In genomic region chr10:42638053-42638820, GRCh38 we compare ENCODE assay signal across 8 cellular contexts. TPM values are rescaled to one million over a fixed set of nuclear protein-coding genes. Genes with fewer than 3 reads are reported as not detected.
DNase-seq lines count a peak whose midpoint lies in the region; ATAC-seq and TF ChIP-seq lines count a peak whose summit lies in the region.

Gene ZNF33B (minus strand): TSS chr10:42638570. CDS start chr10:42636928, 1,642 bp downstream.

- under 1% methylated on average over 62 of the region's 62 CpGs for WGBS in thymus

- H3K4me1 Mint-ChIP-seq in activated naive CD8-positive, alpha-beta T cell (ENCODE audit: low read depth), result peaks cover 36% of the 10 kb centered on the region
- peaks cover 20% of the 10 kb centered on the region for H3K4me1 Mint-ChIP-seq in osteocyte (ENCODE audit: unreplicated experiment)

- DNase-seq in GM12864 (ENCODE audit: low read depth) (peak; percentile 94), NCI-H1105 treated with DMSO at 0.1 percent for 48 hours (lab: John Stamatoyannopoulos, UW) (peak; percentile 83), SKM-1 treated with dmso at 0.1 percent for 144 hours (lab: John Stamatoyannopoulos, UW; ENCODE audit: unreplicated experiment) (peak; percentile 88), head of caudate nucleus (peak; percentile 80 to 96 (median 92)), osteocyte (ENCODE audit: extremely low spot score, unreplicated experiment) (peak; percentile 96)

- peak within 1 kb of the TSS; percentile 97 for H3K27ac Mint-ChIP-seq in activated naive CD8-positive, alpha-beta T cell
- H3K27ac Mint-ChIP-seq in osteocyte (ENCODE audit: unreplicated experiment), result peak within 1 kb of the TSS; percentile 93

- H3K4me3 Mint-ChIP-seq in activated naive CD8-positive, alpha-beta T cell, result peak within 1 kb of the TSS; percentile 96
- H3K4me3 Mint-ChIP-seq in osteocyte (ENCODE audit: unreplicated experiment), result peak within 1 kb of the TSS; percentile 96

- H3K27ac ChIP-seq in thymus (ENCODE audit: low read depth), result peak within 1 kb of the TSS; percentile 85

- TF ChIP-seq CTCF in GM12864 (IDR thresholded peaks at IDR 0.05; ENCODE audit: low read depth, low read length, missing control alignments) (no peak), osteocyte (IDR thresholded peaks at IDR 0.05) (no peak)

- H3K36me3 Mint-ChIP-seq in activated naive CD8-positive, alpha-beta T cell, result peaks cover 9% of the 10 kb centered on the region
- H3K36me3 Mint-ChIP-seq in osteocyte (ENCODE audit: unreplicated experiment), result peaks cover 12% of the 10 kb centered on the region

- H3K27me3 ChIP-seq in thymus (ENCODE audit: control insufficient read depth, insufficient read depth), result no peaks in the 10 kb centered on the region

- H3K36me3 ChIP-seq in thymus (ENCODE audit: control insufficient read depth, insufficient read depth), result no peaks in the 10 kb centered on the region

- H3K4me1 ChIP-seq in thymus (ENCODE audit: control insufficient read depth, insufficient read depth, low read length), result peaks cover 2% of the 10 kb centered on the region

- no peaks in the 10 kb centered on the region for H3K9me3 ChIP-seq in thymus (ENCODE audit: control insufficient read depth)

- ATAC-seq in HG02678 (IDR thresholded peaks at IDR 0.05; ENCODE audit: unreplicated experiment), result peak; percentile 93

- intact Hi-C loops in head of caudate nucleus (cut with DNase I), result loop anchor here (5.0 kb wide), 1 partner anchor 86 kb away; no protein-coding TSS in a partner anchor

- H3K27me3 Mint-ChIP-seq in activated naive CD8-positive, alpha-beta T cell, result no peaks in the 10 kb centered on the region
- H3K27me3 Mint-ChIP-seq in osteocyte (ENCODE audit: unreplicated experiment), result no peaks in the 10 kb centered on the region

- H3K4me3 ChIP-seq in GM12864 (ENCODE audit: low read depth, low read length) (peak within 1 kb of the TSS; percentile 99), thymus (ENCODE audit: low read length) (peak within 1 kb of the TSS; percentile 51)

- no peaks in the 10 kb centered on the region for H3K9me3 Mint-ChIP-seq in activated naive CD8-positive, alpha-beta T cell (ENCODE audit: low read depth)
- H3K9me3 Mint-ChIP-seq in osteocyte (ENCODE audit: unreplicated experiment), result no peaks in the 10 kb centered on the region

RNA-seq across cellular contexts. Expression of gene ZNF33B, which starts in this region (rescaled TPM):
- 22.5 and 24.8 TPM in 2 replicates for total RNA-seq in osteocyte
- 16.4 TPM for polyA plus RNA-seq in thymus

Comparison
In these comparisons a context has a peak if more than half of its experiments do, and no peak if none do; other contexts are left out.
1. Peak in every context shown above with its lines: DNase-seq, ATAC-seq, H3K4me3 ChIP-seq and H3K27ac ChIP-seq.